ENCODE assay signal across 14 cellular contexts in genomic region chr13:99972190-99972731, GRCh38. TPM values are rescaled to one million over a fixed set of nuclear protein-coding genes. Genes with fewer than 3 reads are reported as not detected.
DNase-seq lines count a peak whose midpoint lies in the region; ATAC-seq and TF ChIP-seq lines count a peak whose summit lies in the region.
"Had no signal": no experiment of that assay in that cellular context is flagged by ENCODE, and none has a peak within 500 bp of the region (broad histone marks: within the 10 kb centered on the region; RNA-seq: fewer than 3 reads in every experiment).

No MANE protein-coding gene starts in this region.

- no peaks in the 10 kb centered on the region for H3K27me3 ChIP-seq in A673 (replicated peaks; ENCODE audit: insufficient read depth, low read depth, low read length, poor library complexity)

- H3K9me3 ChIP-seq in A673 (ENCODE audit: low read depth, low read length, poor library complexity, severe bottlenecking) (no peaks in the 10 kb centered on the region), ES-I3 (ENCODE audit: control insufficient read depth, insufficient read depth, low read length) (no peaks in the 10 kb centered on the region)
- H3K9me3 ChIP-seq: HAP-1 had no signal

- H3K36me3 Mint-ChIP-seq in activated T-helper 2 cell treated with anti-CD3 and anti-CD28 coated beads, Interferon-gamma antibody, Interleukin-2, Interleukin-4, amounts not matched to agents 10 μg/mL and 5 μg/mL and 100 μg/mL, durations not matched to agents 14 hours and 24 hours and 36 hours (ENCODE audit: low read depth), result peaks cover 3% of the 10 kb centered on the region
- peaks cover 0 to 14% (median 7%) of the 10 kb centered on the region in 3 donors for H3K36me3 Mint-ChIP-seq in immature natural killer cell

- peak overlapping the region; percentile 42 for H3K27ac Mint-ChIP-seq in activated T-helper 2 cell treated with anti-CD3 and anti-CD28 coated beads, Interferon-gamma antibody, Interleukin-2, Interleukin-4, amounts not matched to agents 10 μg/mL and 5 μg/mL and 100 μg/mL, durations not matched to agents 14 hours and 24 hours and 36 hours
- H3K27ac Mint-ChIP-seq in immature natural killer cell, result peak overlapping the region in 2 of 6 donors; percentile 49 to 74

- no peak for ATAC-seq in GM19452 (IDR thresholded peaks at IDR 0.05; ENCODE audit: unreplicated experiment)

- intact Hi-C loops in A673 (cut with micrococcal nuclease; ENCODE audit: unreplicated experiment), result no loop called here
- intact Hi-C loops in activated T-helper 2 cell treated with anti-CD3 and anti-CD28 coated beads, Interferon-gamma antibody, Interleukin-2, Interleukin-4, amounts not matched to agents 10 μg/mL and 5 μg/mL and 100 μg/mL, durations not matched to agents 14 hours and 24 hours and 36 hours (cut with micrococcal nuclease), result loop anchor here (5.0 kb wide), 2 partner anchors 75 to 1945 kb away; no protein-coding TSS in a partner anchor

- peaks cover 8% of the 10 kb centered on the region for H3K4me1 Mint-ChIP-seq in activated T-helper 2 cell treated with anti-CD3 and anti-CD28 coated beads, Interferon-gamma antibody, Interleukin-2, Interleukin-4, amounts not matched to agents 10 μg/mL and 5 μg/mL and 100 μg/mL, durations not matched to agents 14 hours and 24 hours and 36 hours (ENCODE audit: low read depth)
- peaks cover 16 to 20% of the 10 kb centered on the region in 2 donors for H3K4me1 Mint-ChIP-seq in immature natural killer cell

- DNase-seq in A673 (ENCODE audit: low spot score) (no peak), immature natural killer cell (no peak), NCI-H2196 (lab: John Stamatoyannopoulos, UW; ENCODE audit: unreplicated experiment) (no peak), GDM1 (lab: John Stamatoyannopoulos, UW) (no peak), epidermal melanocyte (ENCODE audit: insufficient read length, low spot score) (no peak)
- no peak for DNase-seq in activated T-helper 2 cell treated with anti-CD3 and anti-CD28 coated beads, Interferon-gamma antibody, Interleukin-2, Interleukin-4, amounts not matched to agents 10 μg/mL and 5 μg/mL and 100 μg/mL, durations not matched to agents 14 hours and 24 hours and 36 hours (ENCODE audit: low spot score)
- DNase-seq: Kasumi-1 had no signal

- POLR2A ChIA-PET in A673 (lab: Charles Lee; ENCODE audit: low non-redundant PET), result interaction anchor here (1.0 to 1.1 kb wide), 2 partner anchors 8 to 9 kb away, joined by 3 to 8 read pairs; partner anchors contain the start of gene ZIC2

- H3K4me3 ChIP-seq in A673 (ENCODE audit: low read depth, low read length, poor library complexity, severe bottlenecking), result peak overlapping the region; percentile 91

- peak overlapping the region; percentile 53 for H3K9ac ChIP-seq in ES-I3 (ENCODE audit: low read depth, low read length)
- H3K9ac ChIP-seq: parathyroid adenoma had no signal

- H3K27me3 Mint-ChIP-seq in activated T-helper 2 cell treated with anti-CD3 and anti-CD28 coated beads, Interferon-gamma antibody, Interleukin-2, Interleukin-4, amounts not matched to agents 10 μg/mL and 5 μg/mL and 100 μg/mL, durations not matched to agents 14 hours and 24 hours and 36 hours (ENCODE audit: low read depth), result peaks cover 74% of the 10 kb centered on the region
- peaks cover 59 to 79% (median 74%) of the 10 kb centered on the region in 3 donors for H3K27me3 Mint-ChIP-seq in immature natural killer cell (ENCODE audit: low read depth in 3 of 3)

- CTCF ChIA-PET in A673 (lab: Charles Lee), result interaction anchor here (1.0 kb wide), 1 partner anchor 9 kb away, joined by 3 read pairs; the partner anchor contains the start of gene ZIC2

- H3K4me1 ChIP-seq in A673 (ENCODE audit: insufficient read depth, low read length, poor library complexity, severe bottlenecking), result peaks cover 10% of the 10 kb centered on the region
- peaks cover 26% of the 10 kb centered on the region for H3K4me1 ChIP-seq in ES-I3 (ENCODE audit: insufficient read depth, low read length)
- H3K4me1 ChIP-seq: parathyroid adenoma had no signal

- BruUV-seq in A673 (replicated peaks; lab: Mats Ljungman, UMichigan), result TSS peak; percentile 56

- peaks cover 4% of the 10 kb centered on the region for H3K9me3 Mint-ChIP-seq in activated T-helper 2 cell treated with anti-CD3 and anti-CD28 coated beads, Interferon-gamma antibody, Interleukin-2, Interleukin-4, amounts not matched to agents 10 μg/mL and 5 μg/mL and 100 μg/mL, durations not matched to agents 14 hours and 24 hours and 36 hours
- H3K9me3 Mint-ChIP-seq in immature natural killer cell, result peaks cover 14 to 49% (median 24%) of the 10 kb centered on the region in 6 donors

- no peak for TF ChIP-seq CTCF in A673 (conservative IDR thresholded peaks at IDR 0.05; ENCODE audit: low read depth, low read length)

- no peak overlapping the region for H3K4me3 Mint-ChIP-seq in activated T-helper 2 cell treated with anti-CD3 and anti-CD28 coated beads, Interferon-gamma antibody, Interleukin-2, Interleukin-4, amounts not matched to agents 10 μg/mL and 5 μg/mL and 100 μg/mL, durations not matched to agents 14 hours and 24 hours and 36 hours (ENCODE audit: low read depth)
- H3K4me3 Mint-ChIP-seq in immature natural killer cell, result peak overlapping the region; percentile 35 to 68 (median 55)

- H3K36me3 ChIP-seq in A673 (ENCODE audit: insufficient read depth, low read length, poor library complexity, severe bottlenecking), result peaks cover 15% of the 10 kb centered on the region
- no peaks in the 10 kb centered on the region for H3K36me3 ChIP-seq in ES-I3 (ENCODE audit: insufficient read depth, low read length)

- H3K27ac ChIP-seq in A673 (ENCODE audit: low read depth, low read length, poor library complexity, severe bottlenecking), result peak overlapping the region; percentile 89
- H3K27ac ChIP-seq: parathyroid adenoma had no signal

RNA-seq across cellular contexts. Expression of gene ZIC5, which starts 0.7 kb away (rescaled TPM):
- 23.4 and 25.2 TPM in 2 replicates for total RNA-seq in A673 (2021)
- total RNA-seq in activated T-helper 2 cell treated with anti-CD3 and anti-CD28 coated beads, Interferon-gamma antibody, Interleukin-2, Interleukin-4, amounts not matched to agents 10 μg/mL and 5 μg/mL and 100 μg/mL, durations not matched to agents 14 hours and 24 hours and 36 hours, result not detected in 2 replicates
- not detected for polyA plus RNA-seq in immature natural killer cell
- total RNA-seq: fibroblast of lung had no signal
- polyA plus RNA-seq: fibroblast of lung, keratinocyte had no signal

RNA-seq across cellular contexts. Expression of gene ZIC2, which starts 9.3 kb away (rescaled TPM):
- total RNA-seq in A673 (2021), result 285 and 305 TPM in 2 replicates
- total RNA-seq in activated T-helper 2 cell treated with anti-CD3 and anti-CD28 coated beads, Interferon-gamma antibody, Interleukin-2, Interleukin-4, amounts not matched to agents 10 μg/mL and 5 μg/mL and 100 μg/mL, durations not matched to agents 14 hours and 24 hours and 36 hours, result not detected in 2 replicates
- polyA plus RNA-seq in immature natural killer cell, result not detected
- total RNA-seq: cardiac septum, fibroblast of lung had no signal
- polyA plus RNA-seq: fibroblast of lung, keratinocyte had no signal

Comparison
In these comparisons a context has a peak if more than half of its experiments do, and no peak if none do; other contexts are left out.
1. RNA of gene ZIC5, which starts 0.7 kb away (total RNA-seq): 23.4 to 25.2 TPM in A673; not detected in activated T-helper 2 cell treated with anti-CD3 and anti-CD28 coated beads, Interferon-gamma antibody, Interleukin-2, Interleukin-4, amounts not matched to agents 10 μg/mL and 5 μg/mL and 100 μg/mL, durations not matched to agents 14 hours and 24 hours and 36 hours; every median in the first group is over 10 times any median in the second.
2. RNA of gene ZIC2, which starts 9.3 kb away (total RNA-seq): 285 to 305 TPM in A673; not detected in activated T-helper 2 cell treated with anti-CD3 and anti-CD28 coated beads, Interferon-gamma antibody, Interleukin-2, Interleukin-4, amounts not matched to agents 10 μg/mL and 5 μg/mL and 100 μg/mL, durations not matched to agents 14 hours and 24 hours and 36 hours; every median in the first group is over 100 times any median in the second.